Comparison of ENCODE assay signal across 25 cellular contexts in genomic region chr4:148651991-148652390, GRCh38.
A peak's percentile ranks its signal among the peaks of the same experiment; 100 is the strongest.
DNase-seq lines count a peak whose midpoint lies in the region; ATAC-seq and TF ChIP-seq lines count a peak whose summit lies in the region.
"Had no signal": no experiment of that assay in that cellular context is flagged by ENCODE, and none has a peak within 500 bp of the region (broad histone marks: within the 10 kb centered on the region; RNA-seq: fewer than 3 reads in every experiment).

No MANE protein-coding gene starts in this region.

- POLR2A ChIA-PET in HCT116 (lab: Charles Lee) = no interaction called here

- no peaks in the 10 kb centered on the region for H3K27me3 Mint-ChIP-seq in stimulated activated memory B cell treated with anti-CD40 and anti-IgM and Interleukin-4, amounts not matched to agents 10 μg/mL and 1 μg/mL and 100 μg/mL, for 72 hours
- H3K27me3 Mint-ChIP-seq: activated naive CD8-positive, alpha-beta T cell treated with anti-CD3 and anti-CD28 coated beads, Interleukin-2, amount 10 ng/mL, durations not matched to agents 7 days and 5 days; IgD-negative memory B cell had no signal

- H3K4me3 Mint-ChIP-seq in stimulated activated memory B cell treated with anti-CD40 and anti-IgM and Interleukin-4, amounts not matched to agents 10 μg/mL and 1 μg/mL and 100 μg/mL, for 72 hours = no peak overlapping the region
- H3K4me3 Mint-ChIP-seq: activated naive CD8-positive, alpha-beta T cell treated with anti-CD3 and anti-CD28 coated beads, Interleukin-2, amount 10 ng/mL, durations not matched to agents 7 days and 5 days; CD14-positive monocyte; IgD-negative memory B cell; immature natural killer cell; nephron had no signal

- H3K9me3 ChIP-seq in HCT116 (ENCODE audit: control insufficient read depth in 1 of 2, insufficient read depth in 1 of 2, low read depth in 1 of 2, low read length in 2 of 2) = no peaks in the 10 kb centered on the region
- H3K9me3 ChIP-seq: esophagus squamous epithelium, pancreas, SJCRH30, transverse colon had no signal

- H3K9ac ChIP-seq in HCT116 (ENCODE audit: low read length) = no peak overlapping the region

- H3K27ac Mint-ChIP-seq in stimulated activated memory B cell treated with anti-CD40 and anti-IgM and Interleukin-4, amounts not matched to agents 10 μg/mL and 1 μg/mL and 100 μg/mL, for 72 hours = no peak overlapping the region
- H3K27ac Mint-ChIP-seq: activated naive CD8-positive, alpha-beta T cell treated with anti-CD3 and anti-CD28 coated beads, Interleukin-2, amount 10 ng/mL, durations not matched to agents 7 days and 5 days; CD14-positive monocyte; IgD-negative memory B cell; immature natural killer cell; nephron had no signal

- TF ChIP-seq RAD21 in HCT116 (IDR thresholded peaks at IDR 0.05; ENCODE audit: low read depth) = no peak

- intact Hi-C loops in HCT116 (cut with micrococcal nuclease) = no loop called here

- no peaks in the 10 kb centered on the region for H3K9me2 ChIP-seq in HCT116 (ENCODE audit: insufficient read depth)

- no peaks in the 10 kb centered on the region for H3K4me1 ChIP-seq in HCT116 (ENCODE audit: control insufficient read depth in 1 of 2, insufficient read depth in 2 of 2, low read length in 2 of 2)
- H3K4me1 ChIP-seq: esophagus squamous epithelium, pancreas, SJCRH30, transverse colon had no signal

- no TSS peak for BruUV-seq in HCT116 (replicated peaks; lab: Mats Ljungman, UMichigan)

- no peak for TF ChIP-seq POLR2A in HCT116 (IDR thresholded peaks at IDR 0.05; ENCODE audit: borderline replicate concordance, extremely low read depth, insufficient read depth, insufficient read length)

- no peak overlapping the region for H3K4me3 ChIP-seq in HCT116 (replicated peaks in 1 of 2; ENCODE audit: low read depth in 1 of 2, low read length in 2 of 2)
- H3K4me3 ChIP-seq: esophagus squamous epithelium, pancreas, SJCRH30, transverse colon had no signal

- no peaks in the 10 kb centered on the region for H4K20me1 ChIP-seq in HCT116 (ENCODE audit: insufficient read depth)

- CTCF ChIA-PET in HCT116 (lab: Charles Lee) = no interaction called here

- DNase-seq in HCT116 (ENCODE audit: low read depth, low spot score) = no peak
- peak; percentile 31 for DNase-seq in OCI-M1 (lab: John Stamatoyannopoulos, UW)
- DNase-seq in iPS-NIHi7 (ENCODE audit: extremely low spot score) = peak; percentile 45
- DNase-seq in T-helper 9 cell = no peak
- DNase-seq: activated CD4-positive, alpha-beta T cell treated with anti-CD3 and anti-CD28 coated beads for 4 hours; activated CD8-positive, alpha-beta memory T cell treated with anti-CD3 and anti-CD28 coated beads for 24 hours; activated effector memory CD4-positive, alpha-beta T cell treated with anti-CD3 and anti-CD28 coated beads, Interleukin-2, amount 50 U/mL, for 16 hours; activated naive CD8-positive, alpha-beta T cell treated with anti-CD3 and anti-CD28 coated beads, Interleukin-2, amount 10 ng/mL, durations not matched to agents 7 days and 5 days; central memory CD4-positive, alpha-beta T cell; esophagus squamous epithelium; immature natural killer cell; NCI-H1092 treated with DMSO at 0.1 percent for 48 hours; NCI-H187; NCI-H526; pancreas; retina; SJCRH30; stimulated activated CD4-positive, alpha-beta T cell treated with anti-CD3 and anti-CD28 coated beads, Interleukin-2, amount 100 ng/mL, for 24 hours; transverse colon had no signal

- H3K4me2 ChIP-seq in HCT116 (ENCODE audit: low read length) = no peak overlapping the region

- no peaks in the 10 kb centered on the region for H3K36me3 Mint-ChIP-seq in stimulated activated memory B cell treated with anti-CD40 and anti-IgM and Interleukin-4, amounts not matched to agents 10 μg/mL and 1 μg/mL and 100 μg/mL, for 72 hours
- H3K36me3 Mint-ChIP-seq: activated naive CD8-positive, alpha-beta T cell treated with anti-CD3 and anti-CD28 coated beads, Interleukin-2, amount 10 ng/mL, durations not matched to agents 7 days and 5 days; CD14-positive monocyte; IgD-negative memory B cell; immature natural killer cell had no signal

- H3K79me2 ChIP-seq in HCT116 (ENCODE audit: insufficient read depth, low read length) = no peaks in the 10 kb centered on the region

- no peaks in the 10 kb centered on the region for H3K27me3 ChIP-seq in HCT116 (ENCODE audit: insufficient read depth, low read length)
- H3K27me3 ChIP-seq: esophagus squamous epithelium, pancreas, SJCRH30, transverse colon had no signal

- no peaks in the 10 kb centered on the region for H3K36me3 ChIP-seq in HCT116 (ENCODE audit: control insufficient read depth in 1 of 2, insufficient read depth in 2 of 2, low read length in 2 of 2)
- H3K36me3 ChIP-seq: esophagus squamous epithelium, pancreas, SJCRH30, transverse colon had no signal

- no peak overlapping the region for H3K27ac ChIP-seq in HCT116 (ENCODE audit: low read depth, low read length)
- H3K27ac ChIP-seq: esophagus squamous epithelium, pancreas, SJCRH30, transverse colon had no signal

- TF ChIP-seq CTCF in HCT116 (IDR thresholded peaks at IDR 0.05 in 2 of 3, conservative IDR thresholded peaks at IDR 0.05 in 1 of 3; ENCODE audit: borderline replicate concordance in 1 of 3, insufficient read depth in 1 of 3, low read depth in 2 of 3, low read length in 2 of 3) = no peak

- RAD21 ChIA-PET in HCT116 (lab: Charles Lee; ENCODE audit: low non-redundant PET in 1 of 2, low total read pairs in 2 of 2, uncharacterized antibody in 2 of 2, unreplicated experiment in 2 of 2) = no interaction called here

- ATAC-seq in HCT116 (no peak), HG02642 (IDR thresholded peaks at IDR 0.05; ENCODE audit: poor library complexity, unreplicated experiment) (no peak), GM21390 (IDR thresholded peaks at IDR 0.05; ENCODE audit: unreplicated experiment) (no peak)
- ATAC-seq in stimulated activated memory B cell treated with anti-CD40 and anti-IgM and Interleukin-4, amounts not matched to agents 10 μg/mL and 1 μg/mL and 100 μg/mL, for 72 hours = peak; percentile 32
- ATAC-seq: pancreas had no signal

- no peaks in the 10 kb centered on the region for H3K4me1 Mint-ChIP-seq in stimulated activated memory B cell treated with anti-CD40 and anti-IgM and Interleukin-4, amounts not matched to agents 10 μg/mL and 1 μg/mL and 100 μg/mL, for 72 hours
- H3K4me1 Mint-ChIP-seq: activated naive CD8-positive, alpha-beta T cell treated with anti-CD3 and anti-CD28 coated beads, Interleukin-2, amount 10 ng/mL, durations not matched to agents 7 days and 5 days; CD14-positive monocyte; IgD-negative memory B cell; immature natural killer cell; nephron had no signal

- H2AFZ ChIP-seq in HCT116 (ENCODE audit: low read depth, low read length, poor library complexity, severe bottlenecking) = no peak overlapping the region

- no peaks in the 10 kb centered on the region for H3K9me3 Mint-ChIP-seq in stimulated activated memory B cell treated with anti-CD40 and anti-IgM and Interleukin-4, amounts not matched to agents 10 μg/mL and 1 μg/mL and 100 μg/mL, for 72 hours
- H3K9me3 Mint-ChIP-seq: activated naive CD8-positive, alpha-beta T cell treated with anti-CD3 and anti-CD28 coated beads, Interleukin-2, amount 10 ng/mL, durations not matched to agents 7 days and 5 days; IgD-negative memory B cell; nephron had no signal

TF ChIP-seq in HCT116, 20 proteins besides CTCF, POLR2A, EP300 and RAD21:
- TF ChIP-seq JUND (IDR thresholded peaks at IDR 0.05) (no peak), EZH2phosphoT487 (IDR thresholded peaks at IDR 0.05; ENCODE audit: borderline replicate concordance) (no peak), POLR2AphosphoS5 (IDR thresholded peaks at IDR 0.05; ENCODE audit: low read depth, low read length) (no peak), SRF (IDR thresholded peaks at IDR 0.05; ENCODE audit: low read depth) (peak; percentile 90), CEBPB (IDR thresholded peaks at IDR 0.05; ENCODE audit: low read depth) (no peak), CBX3 (IDR thresholded peaks at IDR 0.05; ENCODE audit: low read depth) (no peak), SIN3A (IDR thresholded peaks at IDR 0.05; ENCODE audit: low read depth) (no peak), ZFX (IDR thresholded peaks at IDR 0.05) (no peak), ELF1 (IDR thresholded peaks at IDR 0.05; ENCODE audit: borderline replicate concordance, low read depth) (no peak)

Comparison
In these comparisons a context has a peak if more than half of its experiments do, and no peak if none do; other contexts are left out.
1. DNase-seq: peak in OCI-M1 (single experiment) and iPS-NIHi7 (single experiment); none in HCT116 (single experiment) and T-helper 9 cell (single experiment).